ENCODE assay signal across 1 cellular context in the genomic region with DNA sequence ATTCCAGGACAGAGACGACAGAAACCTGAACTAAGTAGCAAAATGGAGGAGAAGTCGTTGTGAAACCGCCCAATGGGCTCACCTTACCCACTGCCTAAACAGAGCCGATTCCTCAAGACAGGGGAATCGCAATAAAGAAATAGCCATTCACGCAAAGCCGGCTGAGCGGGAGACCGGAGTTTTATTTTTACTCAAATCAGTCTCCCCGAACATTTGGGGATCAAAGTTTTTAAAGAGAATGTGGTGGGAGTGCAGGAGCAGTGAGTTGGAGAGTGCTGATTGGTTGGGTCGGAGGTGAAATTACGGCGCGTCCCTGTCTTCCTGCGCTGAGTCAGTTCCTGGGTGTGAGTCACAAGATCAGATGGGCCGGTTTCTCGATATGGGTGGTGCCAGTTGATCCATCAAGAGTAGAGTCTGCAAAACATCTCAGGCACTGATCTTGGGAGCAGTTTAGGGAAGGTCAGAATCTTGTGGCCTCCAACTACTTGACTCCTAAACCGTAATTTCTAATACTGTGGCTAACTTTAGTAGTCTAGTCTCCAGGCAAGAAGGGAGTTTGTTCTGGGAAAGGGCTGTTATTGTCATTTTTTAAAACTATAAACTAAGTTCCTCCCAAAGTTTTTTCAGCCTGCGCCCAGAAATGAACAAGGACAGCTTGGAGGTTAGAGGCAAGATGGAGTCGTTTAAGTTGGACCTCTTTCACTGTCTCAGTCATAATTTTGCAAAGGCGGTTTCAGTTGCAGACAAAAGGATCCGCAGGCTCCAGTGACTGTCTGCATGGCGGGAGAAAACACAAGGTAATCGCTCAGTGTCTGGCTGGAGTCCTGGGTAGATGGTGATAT.
TF ChIP-seq lines count a peak whose summit lies in the region.

No MANE protein-coding gene starts in this region.

TF ChIP-seq in K562, 482 proteins besides CTCF, POLR2A, EP300 and RAD21 (continues in another document):
- no peak for TF ChIP-seq CCAR2 (IDR thresholded peaks at IDR 0.05; ENCODE audit: low read depth, low read length)
- TF ChIP-seq, protein P1, sequence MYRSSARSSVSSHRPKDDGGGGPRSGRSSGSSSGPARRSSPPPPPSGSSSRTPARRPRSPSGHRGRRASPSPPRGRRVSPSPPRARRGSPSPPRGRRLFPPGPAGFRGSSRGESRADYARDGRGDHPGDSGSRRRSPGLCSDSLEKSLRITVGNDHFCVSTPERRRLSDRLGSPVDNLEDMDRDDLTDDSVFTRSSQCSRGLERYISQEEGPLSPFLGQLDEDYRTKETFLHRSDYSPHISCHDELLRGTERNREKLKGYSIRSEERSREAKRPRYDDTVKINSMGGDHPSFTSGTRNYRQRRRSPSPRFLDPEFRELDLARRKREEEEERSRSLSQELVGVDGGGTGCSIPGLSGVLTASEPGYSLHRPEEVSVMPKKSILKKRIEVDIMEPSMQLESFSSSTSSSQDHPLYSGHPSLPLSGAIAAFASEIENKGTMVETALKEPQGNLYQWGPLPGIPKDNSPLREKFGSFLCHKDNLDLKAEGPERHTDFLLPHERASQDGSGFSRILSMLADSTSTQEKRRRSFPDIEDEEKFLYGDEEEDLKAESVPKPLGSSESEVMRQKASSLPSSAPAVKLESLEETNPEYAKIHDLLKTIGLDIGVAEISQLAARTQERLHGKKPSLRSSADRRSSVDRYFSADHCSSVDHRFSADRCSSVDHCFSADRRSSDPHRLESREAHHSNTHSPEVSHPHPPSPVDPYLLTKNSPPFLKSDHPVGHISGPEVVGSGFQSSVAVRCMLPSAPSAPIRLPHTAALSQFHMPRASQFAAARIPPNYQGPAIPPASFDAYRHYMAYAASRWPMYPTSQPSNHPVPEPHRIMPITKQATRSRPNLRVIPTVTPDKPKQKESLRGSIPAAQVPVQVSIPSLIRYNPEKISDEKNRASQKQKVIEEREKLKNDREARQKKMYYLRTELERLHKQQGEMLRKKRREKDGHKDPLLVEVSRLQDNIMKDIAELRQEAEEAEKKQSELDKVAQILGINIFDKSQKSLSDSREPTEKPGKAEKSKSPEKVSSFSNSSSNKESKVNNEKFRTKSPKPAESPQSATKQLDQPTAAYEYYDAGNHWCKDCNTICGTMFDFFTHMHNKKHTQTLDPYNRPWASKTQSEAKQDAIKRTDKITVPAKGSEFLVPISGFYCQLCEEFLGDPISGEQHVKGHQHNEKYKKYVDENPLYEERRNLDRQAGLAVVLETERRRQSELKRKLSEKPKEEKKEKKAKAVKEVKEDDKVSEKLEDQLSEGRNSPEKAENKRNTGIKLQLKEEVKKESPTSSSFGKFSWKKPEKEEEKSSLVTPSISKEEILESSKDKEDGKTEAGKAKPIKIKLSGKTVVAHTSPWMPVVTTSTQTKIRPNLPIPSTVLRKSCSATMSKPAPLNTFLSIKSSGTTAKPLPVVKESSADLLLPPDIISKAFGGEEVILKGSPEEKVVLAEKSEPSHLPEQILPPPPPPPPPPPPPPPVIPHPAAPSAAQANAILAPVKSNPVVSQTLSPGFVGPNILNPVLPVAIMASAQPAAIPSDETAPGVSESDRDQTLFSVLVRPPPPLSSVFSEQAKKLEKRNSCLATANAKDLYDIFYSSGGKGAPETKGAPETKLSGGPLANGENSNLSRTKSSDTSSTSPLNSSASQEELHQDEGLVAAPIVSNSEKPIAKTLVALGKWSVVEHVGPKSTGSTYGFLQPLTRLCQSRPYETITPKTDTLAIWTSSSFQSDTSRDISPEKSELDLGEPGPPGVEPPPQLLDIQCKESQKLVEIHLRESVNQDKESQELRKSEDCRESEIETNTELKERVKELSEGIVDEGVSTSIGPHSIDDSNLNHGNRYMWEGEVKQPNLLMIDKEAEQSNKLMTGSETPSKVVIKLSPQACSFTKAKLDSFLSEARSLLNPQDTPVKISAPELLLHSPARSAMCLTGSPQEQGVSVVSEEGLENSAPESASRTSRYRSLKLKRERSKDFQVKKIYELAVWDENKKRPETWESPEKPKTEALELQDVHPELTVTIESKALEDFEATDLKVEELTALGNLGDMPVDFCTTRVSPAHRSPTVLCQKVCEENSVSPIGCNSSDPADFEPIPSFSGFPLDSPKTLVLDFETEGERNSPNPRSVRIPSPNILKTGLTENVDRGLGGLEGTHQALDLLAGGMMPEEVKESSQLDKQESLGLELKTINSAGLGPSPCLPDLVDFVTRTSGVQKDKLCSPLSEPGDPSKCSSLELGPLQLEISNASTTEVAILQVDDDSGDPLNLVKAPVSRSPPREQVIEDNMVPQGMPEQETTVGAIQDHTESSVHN (IDR thresholded peaks at IDR 0.05; ENCODE audit: borderline replicate concordance in 1 of 2, low read depth in 1 of 2): peak in 1 of 2 experiments; percentile 72; a peak in 2 of 4 replicates
- TF ChIP-seq, protein P2, sequence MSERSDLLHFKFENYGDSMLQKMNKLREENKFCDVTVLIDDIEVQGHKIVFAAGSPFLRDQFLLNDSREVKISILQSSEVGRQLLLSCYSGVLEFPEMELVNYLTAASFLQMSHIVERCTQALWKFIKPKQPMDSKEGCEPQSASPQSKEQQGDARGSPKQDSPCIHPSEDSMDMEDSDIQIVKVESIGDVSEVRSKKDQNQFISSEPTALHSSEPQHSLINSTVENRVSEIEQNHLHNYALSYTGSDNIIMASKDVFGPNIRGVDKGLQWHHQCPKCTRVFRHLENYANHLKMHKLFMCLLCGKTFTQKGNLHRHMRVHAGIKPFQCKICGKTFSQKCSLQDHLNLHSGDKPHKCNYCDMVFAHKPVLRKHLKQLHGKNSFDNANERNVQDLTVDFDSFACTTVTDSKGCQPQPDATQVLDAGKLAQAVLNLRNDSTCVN (CRISPR knock-in tag; IDR thresholded peaks at IDR 0.05): no peak
- TF ChIP-seq ARNT (IDR thresholded peaks at IDR 0.05): 0 out of 4 replicates have a peak, but pooled peaks have one; percentile 19 to 24
- no peak for TF ChIP-seq NR4A1 (CRISPR knock-in tag; IDR thresholded peaks at IDR 0.05)
- TF ChIP-seq NR4A1 (tag; IDR thresholded peaks at IDR 0.05): peak; percentile 79
- no peak for TF ChIP-seq ZNF311 (CRISPR knock-in tag; IDR thresholded peaks at IDR 0.05)
- TF ChIP-seq ZFX (CRISPR knock-in tag; IDR thresholded peaks at IDR 0.05): peak; percentile 70; the same call in 1 of the 2 replicates
- no peak; the same call in 1 of the 2 replicates for TF ChIP-seq DMBX1 (CRISPR knock-in tag; IDR thresholded peaks at IDR 0.05; ENCODE audit: borderline replicate concordance)
- peak; percentile 69 for TF ChIP-seq MBD2 (IDR thresholded peaks at IDR 0.05; ENCODE audit: borderline replicate concordance, low read depth)
- no peak for TF ChIP-seq RFX5 (IDR thresholded peaks at IDR 0.05; ENCODE audit: low read depth, low read length)
- TF ChIP-seq POLR2H (tag; IDR thresholded peaks at IDR 0.05; ENCODE audit: low read depth): peak; percentile 98
- no peak for TF ChIP-seq ZNF212 (CRISPR knock-in tag; IDR thresholded peaks at IDR 0.05)
- TF ChIP-seq KAT7 (CRISPR knock-in tag; IDR thresholded peaks at IDR 0.05; ENCODE audit: borderline replicate concordance): no peak
- peak; percentile 72 for TF ChIP-seq LEF1 (IDR thresholded peaks at IDR 0.05)
- TF ChIP-seq KDM5B (IDR thresholded peaks at IDR 0.05; ENCODE audit: insufficient replicate concordance, low read depth, low read length): peak; percentile 93
- TF ChIP-seq, protein P3, sequence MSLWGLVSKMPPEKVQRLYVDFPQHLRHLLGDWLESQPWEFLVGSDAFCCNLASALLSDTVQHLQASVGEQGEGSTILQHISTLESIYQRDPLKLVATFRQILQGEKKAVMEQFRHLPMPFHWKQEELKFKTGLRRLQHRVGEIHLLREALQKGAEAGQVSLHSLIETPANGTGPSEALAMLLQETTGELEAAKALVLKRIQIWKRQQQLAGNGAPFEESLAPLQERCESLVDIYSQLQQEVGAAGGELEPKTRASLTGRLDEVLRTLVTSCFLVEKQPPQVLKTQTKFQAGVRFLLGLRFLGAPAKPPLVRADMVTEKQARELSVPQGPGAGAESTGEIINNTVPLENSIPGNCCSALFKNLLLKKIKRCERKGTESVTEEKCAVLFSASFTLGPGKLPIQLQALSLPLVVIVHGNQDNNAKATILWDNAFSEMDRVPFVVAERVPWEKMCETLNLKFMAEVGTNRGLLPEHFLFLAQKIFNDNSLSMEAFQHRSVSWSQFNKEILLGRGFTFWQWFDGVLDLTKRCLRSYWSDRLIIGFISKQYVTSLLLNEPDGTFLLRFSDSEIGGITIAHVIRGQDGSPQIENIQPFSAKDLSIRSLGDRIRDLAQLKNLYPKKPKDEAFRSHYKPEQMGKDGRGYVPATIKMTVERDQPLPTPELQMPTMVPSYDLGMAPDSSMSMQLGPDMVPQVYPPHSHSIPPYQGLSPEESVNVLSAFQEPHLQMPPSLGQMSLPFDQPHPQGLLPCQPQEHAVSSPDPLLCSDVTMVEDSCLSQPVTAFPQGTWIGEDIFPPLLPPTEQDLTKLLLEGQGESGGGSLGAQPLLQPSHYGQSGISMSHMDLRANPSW (CRISPR knock-in tag; IDR thresholded peaks at IDR 0.05): no peak
- no peak for TF ChIP-seq DIDO1 (tag; IDR thresholded peaks at IDR 0.05; ENCODE audit: low read depth)
- peak; percentile 53; the same call in 1 of the 2 replicates for TF ChIP-seq ZNF586 (CRISPR knock-in tag; conservative IDR thresholded peaks at IDR 0.05)
- TF ChIP-seq HOXB6 (CRISPR knock-in tag; IDR thresholded peaks at IDR 0.05; ENCODE audit: borderline replicate concordance): no peak; the same call in 1 of the 2 replicates
- no peak for TF ChIP-seq CBFB (CRISPR knock-in tag; IDR thresholded peaks at IDR 0.05)
- no peak for TF ChIP-seq GMEB1 (CRISPR knock-in tag; IDR thresholded peaks at IDR 0.05)
- no peak for TF ChIP-seq HIVEP1 (CRISPR knock-in tag; IDR thresholded peaks at IDR 0.05)
- TF ChIP-seq ZNF263 (CRISPR knock-in tag; IDR thresholded peaks at IDR 0.05; ENCODE audit: borderline replicate concordance): no peak
- TF ChIP-seq HEY1 (CRISPR knock-in tag; IDR thresholded peaks at IDR 0.05; ENCODE audit: borderline replicate concordance): peak; percentile 89
- TF ChIP-seq BCL6 (CRISPR knock-in tag; IDR thresholded peaks at IDR 0.05): 0 out of 2 replicates have a peak, but pooled peaks have one; percentile 4
- TF ChIP-seq CBX1 (IDR thresholded peaks at IDR 0.05; ENCODE audit: low read depth): peak; percentile 62; the same call in 1 of the 2 replicates
- TF ChIP-seq PCBP1 (IDR thresholded peaks at IDR 0.05; ENCODE audit: low read depth, low read length, poor library complexity, severe bottlenecking): no peak
- no peak for TF ChIP-seq KHSRP (IDR thresholded peaks at IDR 0.05)
- TF ChIP-seq EP400 (IDR thresholded peaks at IDR 0.05): peak; percentile 89
- peak; percentile 16; the same call in 1 of the 2 replicates for TF ChIP-seq SMAD4 (CRISPR knock-in tag; conservative IDR thresholded peaks at IDR 0.05)
- TF ChIP-seq, protein P4, sequence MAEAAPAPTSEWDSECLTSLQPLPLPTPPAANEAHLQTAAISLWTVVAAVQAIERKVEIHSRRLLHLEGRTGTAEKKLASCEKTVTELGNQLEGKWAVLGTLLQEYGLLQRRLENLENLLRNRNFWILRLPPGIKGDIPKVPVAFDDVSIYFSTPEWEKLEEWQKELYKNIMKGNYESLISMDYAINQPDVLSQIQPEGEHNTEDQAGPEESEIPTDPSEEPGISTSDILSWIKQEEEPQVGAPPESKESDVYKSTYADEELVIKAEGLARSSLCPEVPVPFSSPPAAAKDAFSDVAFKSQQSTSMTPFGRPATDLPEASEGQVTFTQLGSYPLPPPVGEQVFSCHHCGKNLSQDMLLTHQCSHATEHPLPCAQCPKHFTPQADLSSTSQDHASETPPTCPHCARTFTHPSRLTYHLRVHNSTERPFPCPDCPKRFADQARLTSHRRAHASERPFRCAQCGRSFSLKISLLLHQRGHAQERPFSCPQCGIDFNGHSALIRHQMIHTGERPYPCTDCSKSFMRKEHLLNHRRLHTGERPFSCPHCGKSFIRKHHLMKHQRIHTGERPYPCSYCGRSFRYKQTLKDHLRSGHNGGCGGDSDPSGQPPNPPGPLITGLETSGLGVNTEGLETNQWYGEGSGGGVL (CRISPR knock-in tag; IDR thresholded peaks at IDR 0.05): no peak
- TF ChIP-seq, protein P5, sequence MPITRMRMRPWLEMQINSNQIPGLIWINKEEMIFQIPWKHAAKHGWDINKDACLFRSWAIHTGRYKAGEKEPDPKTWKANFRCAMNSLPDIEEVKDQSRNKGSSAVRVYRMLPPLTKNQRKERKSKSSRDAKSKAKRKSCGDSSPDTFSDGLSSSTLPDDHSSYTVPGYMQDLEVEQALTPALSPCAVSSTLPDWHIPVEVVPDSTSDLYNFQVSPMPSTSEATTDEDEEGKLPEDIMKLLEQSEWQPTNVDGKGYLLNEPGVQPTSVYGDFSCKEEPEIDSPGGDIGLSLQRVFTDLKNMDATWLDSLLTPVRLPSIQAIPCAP (CRISPR knock-in tag; IDR thresholded peaks at IDR 0.05; ENCODE audit: borderline replicate concordance): no peak
- TF ChIP-seq RBM14 (IDR thresholded peaks at IDR 0.05; ENCODE audit: borderline replicate concordance, insufficient read depth, low read depth, low read length): no peak
- peak; percentile 96 for TF ChIP-seq NFRKB (IDR thresholded peaks at IDR 0.05; ENCODE audit: low read depth)
- TF ChIP-seq ZBTB7A (IDR thresholded peaks at IDR 0.05; ENCODE audit: borderline replicate concordance, control insufficient read depth, low read depth, low read length): no peak
- TF ChIP-seq BACH1 (tag; IDR thresholded peaks at IDR 0.05): peak; percentile 68; the same call in 1 of the 2 replicates
- TF ChIP-seq ZNF699 (CRISPR knock-in tag; IDR thresholded peaks at IDR 0.05; ENCODE audit: insufficient replicate concordance): no peak
- TF ChIP-seq ZNF431 (CRISPR knock-in tag; IDR thresholded peaks at IDR 0.05): 0 out of 2 replicates have a peak, but pooled peaks have one; percentile 39
- TF ChIP-seq, protein P6, sequence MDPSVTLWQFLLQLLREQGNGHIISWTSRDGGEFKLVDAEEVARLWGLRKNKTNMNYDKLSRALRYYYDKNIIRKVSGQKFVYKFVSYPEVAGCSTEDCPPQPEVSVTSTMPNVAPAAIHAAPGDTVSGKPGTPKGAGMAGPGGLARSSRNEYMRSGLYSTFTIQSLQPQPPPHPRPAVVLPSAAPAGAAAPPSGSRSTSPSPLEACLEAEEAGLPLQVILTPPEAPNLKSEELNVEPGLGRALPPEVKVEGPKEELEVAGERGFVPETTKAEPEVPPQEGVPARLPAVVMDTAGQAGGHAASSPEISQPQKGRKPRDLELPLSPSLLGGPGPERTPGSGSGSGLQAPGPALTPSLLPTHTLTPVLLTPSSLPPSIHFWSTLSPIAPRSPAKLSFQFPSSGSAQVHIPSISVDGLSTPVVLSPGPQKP (CRISPR knock-in tag; IDR thresholded peaks at IDR 0.05): no peak
- TF ChIP-seq PTTG1 (tag; IDR thresholded peaks at IDR 0.05; ENCODE audit: low read depth): no peak
- TF ChIP-seq TGIF2 (CRISPR knock-in tag; IDR thresholded peaks at IDR 0.05): no peak
